ENCODE assay signal across 9 cellular contexts in genomic region chr9:37025381-37026084, GRCh38. TPM values are rescaled to one million over a fixed set of nuclear protein-coding genes. Genes with fewer than 3 reads are reported as not detected.
DNase-seq lines count a peak whose midpoint lies in the region; ATAC-seq and TF ChIP-seq lines count a peak whose summit lies in the region.
"Had no signal": no experiment of that assay in that cellular context is flagged by ENCODE, and none has a peak within 500 bp of the region (broad histone marks: within the 10 kb centered on the region; RNA-seq: fewer than 3 reads in every experiment).

No MANE protein-coding gene starts in this region.

- in situ Hi-C loops in mammary epithelial cell (cut with MboI; ENCODE audit: low sequenced_read_pairs in 2 of 2) = no loop called here

- CTCF ChIA-PET in mammary epithelial cell (lab: Charles Lee; ENCODE audit: low non-redundant PET) = no interaction called here

- no peak overlapping the region for H3K27ac Mint-ChIP-seq in mesothelial cell of epicardium

- no peaks in the 10 kb centered on the region for H3K79me2 ChIP-seq in mammary epithelial cell (ENCODE audit: insufficient read depth, low read length)

- no peak overlapping the region for H3K4me3 Mint-ChIP-seq in mesothelial cell of epicardium

- TF ChIP-seq CTCF in mammary epithelial cell (conservative IDR thresholded peaks at IDR 0.05 in 1 of 2, IDR thresholded peaks at IDR 0.05 in 1 of 2; ENCODE audit: extremely low read depth in 1 of 2, insufficient read depth in 1 of 2, low read depth in 1 of 2, low read length in 2 of 2) = no peak
- no peak for TF ChIP-seq CTCF in mesothelial cell of epicardium (IDR thresholded peaks at IDR 0.05; ENCODE audit: unreplicated experiment)
- TF ChIP-seq CTCF in mucosa of descending colon (IDR thresholded peaks at IDR 0.05) = no peak

- H3K4me1 ChIP-seq in HUES64 (ENCODE audit: insufficient read depth, low read length) (peaks cover 23% of the 10 kb centered on the region; the same call in 1 of the 2 replicates), mammary epithelial cell (ENCODE audit: insufficient read depth, low read length) (peaks cover 43% of the 10 kb centered on the region), neuron (ENCODE audit: insufficient read depth, low read length) (peaks cover 26% of the 10 kb centered on the region), mucosa of descending colon (ENCODE audit: low read depth) (peaks cover 31% of the 10 kb centered on the region)

- H3K4me1 Mint-ChIP-seq in mesothelial cell of epicardium = peaks cover 10% of the 10 kb centered on the region

- peak; percentile 19 for DNase-seq in EH (ENCODE audit: low read depth)
- DNase-seq in mammary epithelial cell = no peak
- no peak for DNase-seq in mesothelial cell of epicardium (ENCODE audit: low spot score in 2 of 2, unreplicated experiment in 2 of 2)
- no peak for DNase-seq in mucosa of descending colon
- DNase-seq in cerebellar nuclear complex (lab: John Stamatoyannopoulos, UW) = no peak
- no peak for DNase-seq in T-helper 9 cell
- DNase-seq: stimulated activated CD4-positive, alpha-beta T cell treated with anti-CD3 and anti-CD28 coated beads, Interleukin-15, amount 100 ng/mL, for 24 hours had no signal

- peaks cover 97% of the 10 kb centered on the region for H3K27me3 Mint-ChIP-seq in mesothelial cell of epicardium (ENCODE audit: low read depth)

- no peak for ATAC-seq in mucosa of descending colon

- H3K9me3 ChIP-seq in HUES64 (ENCODE audit: insufficient read depth, low read depth, low read length) (no peaks in the 10 kb centered on the region), mammary epithelial cell (replicated peaks; ENCODE audit: insufficient read depth, low read length) (no peaks in the 10 kb centered on the region), neuron (ENCODE audit: low read length) (no peaks in the 10 kb centered on the region), mucosa of descending colon (no peaks in the 10 kb centered on the region)

- H3K9me3 Mint-ChIP-seq in mesothelial cell of epicardium = no peaks in the 10 kb centered on the region

- H3K27me3 ChIP-seq in HUES64 (ENCODE audit: insufficient read depth, low read length) (peaks cover 98% of the 10 kb centered on the region), mammary epithelial cell (ENCODE audit: insufficient read depth, low read length) (peaks cover 69% of the 10 kb centered on the region), neuron (ENCODE audit: insufficient read depth, low read length) (peaks cover 11% of the 10 kb centered on the region)

- H3K36me3 Mint-ChIP-seq in mesothelial cell of epicardium = peaks cover 3% of the 10 kb centered on the region

- H3K27ac ChIP-seq in HUES64 (ENCODE audit: low read depth, low read length) (no peak overlapping the region), mammary epithelial cell (ENCODE audit: insufficient read depth, low read depth, low read length) (no peak overlapping the region)

- H4K20me1 ChIP-seq in mammary epithelial cell (ENCODE audit: insufficient read depth, low read length) = peaks cover 3% of the 10 kb centered on the region

- H3K4me3 ChIP-seq in HUES64 (ENCODE audit: low read length) = peak overlapping the region; percentile 49
- peak overlapping the region; percentile 34 to 45 (median 38) for H3K4me3 ChIP-seq in mammary epithelial cell (replicated peaks in 1 of 3; ENCODE audit: insufficient read depth in 1 of 3, low read depth in 2 of 3, low read length in 3 of 3)
- peak overlapping the region; percentile 47 for H3K4me3 ChIP-seq in neuron (ENCODE audit: low read length)
- H3K4me3 ChIP-seq in mucosa of descending colon = no peak overlapping the region

- no TSS peak for BruUV-seq in mammary epithelial cell (replicated peaks; lab: Mats Ljungman, UMichigan)

- H2AFZ ChIP-seq in mammary epithelial cell (ENCODE audit: low read depth, low read length) (peak overlapping the region; percentile 60), neuron (ENCODE audit: low read depth, low read length) (peak overlapping the region; percentile 27)

- H3K36me3 ChIP-seq in HUES64 (ENCODE audit: insufficient read depth, low read length) (no peaks in the 10 kb centered on the region), mammary epithelial cell (ENCODE audit: insufficient read depth, low read length) (no peaks in the 10 kb centered on the region), neuron (ENCODE audit: insufficient read depth, low read length) (no peaks in the 10 kb centered on the region), mucosa of descending colon (ENCODE audit: low read depth) (no peaks in the 10 kb centered on the region)

- peak overlapping the region; percentile 79 for H3K4me2 ChIP-seq in mammary epithelial cell (ENCODE audit: insufficient read depth, low read depth, low read length)

- intact Hi-C loops in mammary epithelial cell (cut with micrococcal nuclease) = loop anchor here (2.0 to 10.0 kb wide), 5 partner anchors 95 to 389 kb away; partner anchors contain the start of gene ZCCHC7
- intact Hi-C loops in mucosa of descending colon (cut with DNase I, micrococcal nuclease) = no loop called here

- 5% methylated on average over 34 of the region's 34 CpGs for WGBS in HUES64
- WGBS in mammary epithelial cell (ENCODE audit: low coverage, missing lambda C conversion rate) = 4% methylated on average over 18 of the region's 34 CpGs

- dilution Hi-C loops in mammary epithelial cell (cut with HindIII; ENCODE audit: low sequenced_read_pairs) = no loop called here

- H3K9ac ChIP-seq in HUES64 (ENCODE audit: low read depth, low read length) (no peak overlapping the region), mammary epithelial cell (ENCODE audit: insufficient read depth, low read length) (no peak overlapping the region)

RNA-seq across cellular contexts. Expression of gene PAX5, which starts 8.5 kb away (rescaled TPM):
- 1.6 TPM for polyA plus RNA-seq in HUES64 (2013, experiment 1 of 2)
- polyA plus RNA-seq in HUES64 (2013, experiment 2 of 2) = 3.3 TPM
- total RNA-seq in mammary epithelial cell (not detected), mesothelial cell of epicardium (not detected in 3 replicates), mucosa of descending colon (under 1 TPM in 2 of 3 donors, not detected in 1; 0.29 to 0.32 TPM)
- polyA plus RNA-seq in mammary epithelial cell = not detected
- polyA minus RNA-seq in mammary epithelial cell = not detected
